22 cellular contexts compared by ENCODE assay signal in genomic region chr3:30986551-30986950, GRCh38.
"Had no signal": no experiment of that assay in that cellular context is flagged by ENCODE, and none has a peak within 500 bp of the region (broad histone marks: within the 10 kb centered on the region; RNA-seq: fewer than 3 reads in every experiment).

No MANE protein-coding gene starts in this region.

- H3K27me3 ChIP-seq: foreskin keratinocyte, right lobe of liver, spleen, tibial nerve had no signal

- H3K36me3 ChIP-seq: left ventricle myocardium inferior, lower lobe of right lung, right lobe of liver, spleen, tibial nerve had no signal

- H3K9me3 ChIP-seq: left ventricle myocardium inferior, lower lobe of right lung, psoas muscle, right lobe of liver, spleen, tibial nerve had no signal

- H3K4me1 ChIP-seq: foreskin keratinocyte, psoas muscle, spleen had no signal

- H3K36me3 Mint-ChIP-seq: immature natural killer cell; memory B cell; naive thymus-derived CD8-positive, alpha-beta T cell; stimulated activated memory B cell treated with anti-CD40 and anti-IgM and Interleukin-4, amounts not matched to agents 10 μg/mL and 1 μg/mL and 100 μg/mL, for 72 hours had no signal

- H3K9me3 Mint-ChIP-seq: endodermal cell; immature natural killer cell; memory B cell; naive thymus-derived CD8-positive, alpha-beta T cell; neural crest cell; stimulated activated memory B cell treated with anti-CD40 and anti-IgM and Interleukin-4, amounts not matched to agents 10 μg/mL and 1 μg/mL and 100 μg/mL, for 72 hours; stimulated activated naive CD8-positive, alpha-beta T cell treated with anti-CD3 and anti-CD28 coated beads, Interleukin-15, Interleukin-2, amounts not matched to agents 100 ng/mL and 50 ng/mL, for 24 hours had no signal

- ATAC-seq: foreskin keratinocyte; left cardiac atrium; naive thymus-derived CD8-positive, alpha-beta T cell; psoas muscle; right lobe of liver; stimulated activated memory B cell treated with anti-CD40 and anti-IgM and Interleukin-4, amounts not matched to agents 10 μg/mL and 1 μg/mL and 100 μg/mL, for 72 hours had no signal

- H3K27ac Mint-ChIP-seq: endodermal cell; immature natural killer cell; memory B cell; stimulated activated memory B cell treated with anti-CD40 and anti-IgM and Interleukin-4, amounts not matched to agents 10 μg/mL and 1 μg/mL and 100 μg/mL, for 72 hours; stimulated activated naive CD8-positive, alpha-beta T cell treated with anti-CD3 and anti-CD28 coated beads, Interleukin-15, Interleukin-2, amounts not matched to agents 100 ng/mL and 50 ng/mL, for 24 hours had no signal

- H3K27me3 Mint-ChIP-seq: stimulated activated memory B cell treated with anti-CD40 and anti-IgM and Interleukin-4, amounts not matched to agents 10 μg/mL and 1 μg/mL and 100 μg/mL, for 72 hours had no signal

- H3K27ac ChIP-seq: coronary artery, foreskin keratinocyte, left ventricle myocardium inferior, lower lobe of right lung, psoas muscle, right lobe of liver, spleen, tibial nerve had no signal

- DNase-seq: effector CD4-positive, alpha-beta T cell; endodermal cell; erythroblast; foreskin keratinocyte; immature natural killer cell; left cardiac atrium; left ventricle myocardium inferior; lower lobe of right lung; naive thymus-derived CD8-positive, alpha-beta T cell; psoas muscle; retina; right lobe of liver; spleen; stimulated activated CD4-positive, alpha-beta T cell treated with anti-CD3 and anti-CD28 coated beads, Interleukin-15, amount 100 ng/mL, for 24 hours; stimulated activated CD4-positive, alpha-beta T cell treated with anti-CD3 and anti-CD28 coated beads, Interleukin-1b, Interleukin-23, amount 100 ng/mL, for 48 hours; stimulated activated CD4-positive, alpha-beta T cell treated with anti-CD3 and anti-CD28 coated beads, Interleukin-4, amount 100 ng/mL, for 24 hours had no signal

- H3K4me3 Mint-ChIP-seq: endodermal cell; immature natural killer cell; memory B cell; naive thymus-derived CD8-positive, alpha-beta T cell; neural crest cell; stimulated activated memory B cell treated with anti-CD40 and anti-IgM and Interleukin-4, amounts not matched to agents 10 μg/mL and 1 μg/mL and 100 μg/mL, for 72 hours; stimulated activated naive CD8-positive, alpha-beta T cell treated with anti-CD3 and anti-CD28 coated beads, Interleukin-15, Interleukin-2, amounts not matched to agents 100 ng/mL and 50 ng/mL, for 24 hours had no signal

- H3K4me3 ChIP-seq: coronary artery, left ventricle myocardium inferior, lower lobe of right lung, psoas muscle, right lobe of liver, spleen, tibial nerve had no signal

- H3K4me1 Mint-ChIP-seq: immature natural killer cell, memory B cell, neural crest cell had no signal
